Comparison of ENCODE assay signal across 8 cellular contexts in the genomic region with DNA sequence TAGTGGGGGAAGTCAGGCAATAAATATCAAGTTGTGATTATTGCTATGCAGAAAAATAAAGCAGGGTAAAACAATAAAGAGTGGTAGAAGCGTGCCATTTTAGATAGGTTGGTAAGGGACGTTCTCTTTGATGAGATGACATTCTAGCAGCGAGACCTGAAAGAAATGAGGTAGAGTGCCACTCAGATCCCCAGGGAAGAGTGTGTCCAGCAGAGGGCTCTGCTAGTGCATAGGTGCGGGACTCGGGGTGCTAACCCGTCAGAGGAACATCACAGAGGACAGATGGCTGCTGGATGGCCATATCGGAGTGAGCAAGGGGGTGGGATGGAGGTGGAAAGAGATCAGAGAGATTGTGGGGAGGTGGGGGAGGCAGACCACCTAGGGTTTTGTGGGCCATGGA. TPM values are rescaled to one million over a fixed set of nuclear protein-coding genes. Genes with fewer than 3 reads are reported as not detected.
DNase-seq lines count a peak whose midpoint lies in the region; ATAC-seq, FAIRE-seq and TF ChIP-seq lines count a peak whose summit lies in the region.

No MANE protein-coding gene starts in this region.

- H3K4me1 ChIP-seq in HepG2 (ENCODE audit: insufficient read depth, low read length), result no peaks in the 10 kb centered on the region

- H3K36me3 Mint-ChIP-seq in activated CD8-positive, alpha-beta T cell treated with anti-CD3 and anti-CD28 coated beads for 36 hours (ENCODE audit: low read depth), result no peaks in the 10 kb centered on the region
- no peaks in the 10 kb centered on the region for H3K36me3 Mint-ChIP-seq in activated CD8-positive, alpha-beta T cell treated with anti-CD3 and anti-CD28 coated beads, Interleukin-2, amount 10 ng/mL, durations not matched to agents 7 days and 5 days (ENCODE audit: low read depth)
- H3K36me3 Mint-ChIP-seq in T-cell, result no peaks in the 10 kb centered on the region

- H3K27me3 ChIP-seq in HepG2 (ENCODE audit: control insufficient read depth in 1 of 2, insufficient read depth in 2 of 2, low read length in 2 of 2), result no peaks in the 10 kb centered on the region

- FAIRE-seq in HepG2 (lab: Jason Lieb, UNC), result peak; percentile 36

- TF ChIP-seq CTCF in activated CD8-positive, alpha-beta T cell treated with anti-CD3 and anti-CD28 coated beads for 36 hours (IDR thresholded peaks at IDR 0.05), result no peak
- TF ChIP-seq CTCF in HepG2 (CRISPR knock-in tag; IDR thresholded peaks at IDR 0.05), result peak; percentile 76

- DNase-seq in activated CD8-positive, alpha-beta T cell treated with anti-CD3 and anti-CD28 coated beads for 36 hours, result peak; percentile 15
- DNase-seq in activated CD8-positive, alpha-beta T cell treated with anti-CD3 and anti-CD28 coated beads, Interleukin-2, amount 10 ng/mL, durations not matched to agents 7 days and 5 days, result no peak
- peak; percentile 5 to 10 for DNase-seq in activated CD4-positive, alpha-beta T cell treated with anti-CD3 and anti-CD28 coated beads, Interleukin-2, amount 50 U/mL, for 48 hours
- DNase-seq in HepG2 (ENCODE audit: low spot score) (peak; percentile 34), T-cell (no peak), NCI-H1436 (lab: John Stamatoyannopoulos, UW) (no peak), putamen (ENCODE audit: low spot score) (no peak)

- CTCF ChIA-PET in activated CD8-positive, alpha-beta T cell treated with anti-CD3 and anti-CD28 coated beads for 36 hours (lab: Charles Lee), result interaction anchor here (1.1 to 2.0 kb wide), 2 partner anchors 11 to 115 kb away, joined by 3 to 10 read pairs; no protein-coding TSS in a partner anchor
- CTCF ChIA-PET in activated CD8-positive, alpha-beta T cell treated with anti-CD3 and anti-CD28 coated beads, Interleukin-2, amount 10 ng/mL, durations not matched to agents 7 days and 5 days (lab: Charles Lee), result no interaction called here
- CTCF ChIA-PET in HepG2 (lab: Yijun Ruan, JAX; ENCODE audit: low intra/inter-chr PET ratio, low total read pairs), result interaction anchor here (0.8 to 1.7 kb wide), 2 partner anchors 1544 to 1801 kb away, joined by 3 to 6 read pairs; no protein-coding TSS in a partner anchor
- CTCF ChIA-PET in T-cell (lab: Charles Lee), result no interaction called here

- H3K9me3 ChIP-seq in HepG2 (ENCODE audit: low read length), result no peaks in the 10 kb centered on the region

- TF ChIP-seq EP300 in Ishikawa (IDR thresholded peaks at IDR 0.05; ENCODE audit: borderline replicate concordance) (no peak), HepG2 (IDR thresholded peaks at IDR 0.05; ENCODE audit: low read depth in 2 of 2, low read length in 2 of 2) (no peak), HepG2 (CRISPR knock-in tag; IDR thresholded peaks at IDR 0.05; ENCODE audit: borderline replicate concordance) (no peak)

- H3K36me3 ChIP-seq in HepG2 (replicated peaks in 1 of 2; ENCODE audit: control insufficient read depth in 1 of 2, insufficient read depth in 2 of 2, low read length in 2 of 2), result no peaks in the 10 kb centered on the region

- intact Hi-C loops in activated CD8-positive, alpha-beta T cell treated with anti-CD3 and anti-CD28 coated beads for 36 hours (cut with micrococcal nuclease), result no loop called here
- intact Hi-C loops in HepG2 (cut with micrococcal nuclease; ENCODE audit: unreplicated experiment), result loop anchor here (1.0 to 5.0 kb wide), 3 partner anchors 124 to 1891 kb away; no protein-coding TSS in a partner anchor

- no peaks in the 10 kb centered on the region for H3K79me2 ChIP-seq in HepG2 (ENCODE audit: insufficient read depth, low read length)

- 6% methylated on average over 7 of the region's 7 CpGs for WGBS in HepG2 (ENCODE audit: low lambda C conversion rate)

- no peak overlapping the region for H3K9ac ChIP-seq in HepG2 (ENCODE audit: insufficient read depth, low read depth, low read length)

- ATAC-seq in activated CD8-positive, alpha-beta T cell treated with anti-CD3 and anti-CD28 coated beads for 36 hours, result no peak
- no peak for ATAC-seq in activated CD8-positive, alpha-beta T cell treated with anti-CD3 and anti-CD28 coated beads, Interleukin-2, amount 10 ng/mL, durations not matched to agents 7 days and 5 days
- ATAC-seq in HepG2 (peak; percentile 99), T-cell (replicated peaks in 1 of 4) (no peak)

- H2AFZ ChIP-seq in HepG2 (ENCODE audit: low read length), result no peak overlapping the region

- H3K4me3 ChIP-seq in HepG2 (replicated peaks in 1 of 3; ENCODE audit: insufficient read depth in 1 of 3, low read depth in 2 of 3, low read length in 3 of 3), result no peak overlapping the region

- H3K27me3 Mint-ChIP-seq in activated CD8-positive, alpha-beta T cell treated with anti-CD3 and anti-CD28 coated beads for 36 hours, result no peaks in the 10 kb centered on the region
- no peaks in the 10 kb centered on the region for H3K27me3 Mint-ChIP-seq in activated CD8-positive, alpha-beta T cell treated with anti-CD3 and anti-CD28 coated beads, Interleukin-2, amount 10 ng/mL, durations not matched to agents 7 days and 5 days (ENCODE audit: low read depth)
- H3K27me3 Mint-ChIP-seq in T-cell, result peaks cover 0 to 4% of the 10 kb centered on the region in 2 donors

- no peaks in the 10 kb centered on the region for H3K4me1 Mint-ChIP-seq in activated CD8-positive, alpha-beta T cell treated with anti-CD3 and anti-CD28 coated beads for 36 hours (ENCODE audit: low read depth)
- H3K4me1 Mint-ChIP-seq in activated CD8-positive, alpha-beta T cell treated with anti-CD3 and anti-CD28 coated beads, Interleukin-2, amount 10 ng/mL, durations not matched to agents 7 days and 5 days (ENCODE audit: low read depth), result no peaks in the 10 kb centered on the region
- H3K4me1 Mint-ChIP-seq in T-cell, result no peaks in the 10 kb centered on the region

- H3K27ac Mint-ChIP-seq in activated CD8-positive, alpha-beta T cell treated with anti-CD3 and anti-CD28 coated beads for 36 hours, result no peak overlapping the region
- H3K27ac Mint-ChIP-seq in activated CD8-positive, alpha-beta T cell treated with anti-CD3 and anti-CD28 coated beads, Interleukin-2, amount 10 ng/mL, durations not matched to agents 7 days and 5 days, result no peak overlapping the region
- no peak overlapping the region for H3K27ac Mint-ChIP-seq in T-cell

- H3K4me3 Mint-ChIP-seq in activated CD8-positive, alpha-beta T cell treated with anti-CD3 and anti-CD28 coated beads for 36 hours, result no peak overlapping the region
- no peak overlapping the region for H3K4me3 Mint-ChIP-seq in activated CD8-positive, alpha-beta T cell treated with anti-CD3 and anti-CD28 coated beads, Interleukin-2, amount 10 ng/mL, durations not matched to agents 7 days and 5 days
- H3K4me3 Mint-ChIP-seq in T-cell, result no peak overlapping the region

- TF ChIP-seq RAD21 in Ishikawa (IDR thresholded peaks at IDR 0.05; ENCODE audit: low read depth) (peak; percentile 77), HepG2 (CRISPR knock-in tag; IDR thresholded peaks at IDR 0.05) (peak; percentile 32; the same call in 1 of the 2 replicates)

- BruUV-seq in HepG2 (replicated peaks; lab: Mats Ljungman, UMichigan), result no TSS peak

- POLR2A ChIA-PET in activated CD8-positive, alpha-beta T cell treated with anti-CD3 and anti-CD28 coated beads for 36 hours (lab: Charles Lee), result no interaction called here
- POLR2A ChIA-PET in activated CD8-positive, alpha-beta T cell treated with anti-CD3 and anti-CD28 coated beads, Interleukin-2, amount 10 ng/mL, durations not matched to agents 7 days and 5 days (lab: Charles Lee), result no interaction called here
- POLR2A ChIA-PET in HepG2 (lab: Yijun Ruan, JAX) (no interaction called here), T-cell (lab: Charles Lee) (no interaction called here)

- no peak overlapping the region for H3K27ac ChIP-seq in HepG2 (ENCODE audit: extremely low read length, insufficient read depth, low read length)

- H4K20me1 ChIP-seq in HepG2 (ENCODE audit: insufficient read depth, low read length), result no peaks in the 10 kb centered on the region

- no peaks in the 10 kb centered on the region for H3K9me3 Mint-ChIP-seq in activated CD8-positive, alpha-beta T cell treated with anti-CD3 and anti-CD28 coated beads for 36 hours
- no peaks in the 10 kb centered on the region for H3K9me3 Mint-ChIP-seq in activated CD8-positive, alpha-beta T cell treated with anti-CD3 and anti-CD28 coated beads, Interleukin-2, amount 10 ng/mL, durations not matched to agents 7 days and 5 days (ENCODE audit: insufficient read depth)
- H3K9me3 Mint-ChIP-seq in T-cell, result no peaks in the 10 kb centered on the region

- no peak for TF ChIP-seq POLR2A in HepG2 (IDR thresholded peaks at IDR 0.05; ENCODE audit: insufficient read depth in 1 of 2, low read depth in 2 of 2, low read length in 2 of 2)

- no peak overlapping the region for H3K4me2 ChIP-seq in HepG2 (ENCODE audit: low read depth, low read length)

- in situ Hi-C loops in HepG2 (cut with HindIII; ENCODE audit: extremely low pct_ligation_motif_present, low pct_unique_long_range_greater_than_20kb), result loop anchor here (10.0 kb wide), 1 partner anchor 123 kb away; no protein-coding TSS in a partner anchor

RNA-seq across cellular contexts. Expression of a gene that starts 16.3 kb away (rescaled TPM):
- not detected for total RNA-seq in activated CD8-positive, alpha-beta T cell treated with anti-CD3 and anti-CD28 coated beads for 36 hours
- total RNA-seq in activated CD8-positive, alpha-beta T cell treated with anti-CD3 and anti-CD28 coated beads, Interleukin-2, amount 10 ng/mL, durations not matched to agents 7 days and 5 days, result not detected
- total RNA-seq in HepG2 (2016; rRNA removed; fragmentation: Illumina TruSeq; extraction: Trizol) (not detected in 2 replicates), T-cell (not detected)
- not detected in 2 replicates for total RNA-seq in HepG2 (2016; cell fraction: cytosol; rRNA removed; fragmentation: Illumina TruSeq; extraction: Trizol; ENCODE audit: low read depth)
- not detected in 2 replicates for total RNA-seq in HepG2 (2016; cell fraction: insoluble cytoplasmic fraction; rRNA removed; fragmentation: Illumina TruSeq; extraction: Trizol)
- total RNA-seq in HepG2 (2016; cell fraction: membrane; rRNA removed; fragmentation: Illumina TruSeq; extraction: Trizol), result not detected in 2 replicates
- total RNA-seq in HepG2 (2016; cell fraction: nucleus; rRNA removed; fragmentation: Illumina TruSeq; extraction: Trizol), result not detected in 2 replicates
- not detected in 2 replicates for polyA plus RNA-seq in HepG2 (2011; rRNA removed)
- polyA plus RNA-seq in HepG2 (2011; cell fraction: cytosol; rRNA removed), result not detected in 2 replicates
- polyA plus RNA-seq in HepG2 (2011; cell fraction: nucleus; rRNA removed), result not detected in 2 replicates
- polyA plus RNA-seq in HepG2 (2012), result not detected in 2 replicates
- not detected in 2 replicates for polyA plus RNA-seq in HepG2 (2016; cell fraction: cytosol; fragmentation: Illumina TruSeq; extraction: Trizol; ENCODE audit: low read depth)
- polyA plus RNA-seq in HepG2 (2016; cell fraction: insoluble cytoplasmic fraction; fragmentation: Illumina TruSeq; extraction: Trizol; ENCODE audit: low read depth), result not detected in 2 replicates
- not detected in 2 replicates for polyA plus RNA-seq in HepG2 (2016; cell fraction: membrane; fragmentation: Illumina TruSeq; extraction: Trizol; ENCODE audit: low read depth)
- polyA plus RNA-seq in HepG2 (2016; cell fraction: nucleus; fragmentation: Illumina TruSeq; extraction: Trizol; ENCODE audit: insufficient read depth, low read depth), result not detected in 2 replicates
- not detected in 2 replicates for polyA minus RNA-seq in HepG2 (2011; rRNA and poly(A)+ RNA removed; ENCODE audit: low replicate concordance)
- polyA minus RNA-seq in HepG2 (2011; cell fraction: cytosol; rRNA and poly(A)+ RNA removed), result not detected in 2 replicates
- polyA minus RNA-seq in HepG2 (2011; cell fraction: nucleus; rRNA and poly(A)+ RNA removed), result not detected in 2 replicates

Comparison
In these comparisons a context has a peak if more than half of its experiments do, and no peak if none do; other contexts are left out.
1. DNase-seq: peak in activated CD8-positive, alpha-beta T cell treated with anti-CD3 and anti-CD28 coated beads for 36 hours (single experiment), activated CD4-positive, alpha-beta T cell treated with anti-CD3 and anti-CD28 coated beads, Interleukin-2, amount 50 U/mL, for 48 hours (2 of 2) and HepG2 (single experiment); none in activated CD8-positive, alpha-beta T cell treated with anti-CD3 and anti-CD28 coated beads, Interleukin-2, amount 10 ng/mL, durations not matched to agents 7 days and 5 days (single experiment), T-cell (0 of 34), NCI-H1436 (single experiment) and putamen (single experiment).
2. CTCF ChIA-PET loops: an anchor here in activated CD8-positive, alpha-beta T cell treated with anti-CD3 and anti-CD28 coated beads for 36 hours (1.1 to 2.0 kb wide) and HepG2 (0.8 to 1.7 kb wide); none called in activated CD8-positive, alpha-beta T cell treated with anti-CD3 and anti-CD28 coated beads, Interleukin-2, amount 10 ng/mL, durations not matched to agents 7 days and 5 days and T-cell.